ENCODE assay signal across 8 cellular contexts in genomic region chr10:59970396-59971368, GRCh38.
DNase-seq lines count a peak whose midpoint lies in the region; ATAC-seq and TF ChIP-seq lines count a peak whose summit lies in the region.

No MANE protein-coding gene starts in this region.

- TF ChIP-seq POLR2A in Peyer's patch (IDR thresholded peaks at IDR 0.05), result no peak

- H3K27me3 ChIP-seq in OCI-LY1 (ENCODE audit: insufficient read depth, low read length) (no peaks in the 10 kb centered on the region), Peyer's patch (no peaks in the 10 kb centered on the region), colonic mucosa (no peaks in the 10 kb centered on the region)

- TF ChIP-seq CTCF in OCI-LY1 (IDR thresholded peaks at IDR 0.05; ENCODE audit: low read length) (peak; percentile 56), Peyer's patch (IDR thresholded peaks at IDR 0.05) (no peak), colonic mucosa (IDR thresholded peaks at IDR 0.05) (no peak)

- H3K9ac ChIP-seq in OCI-LY1 (ENCODE audit: low read length) (peak overlapping the region; percentile 41; the same call in 1 of the 2 replicates), colonic mucosa (ENCODE audit: low read depth in 2 of 2, low read length in 2 of 2) (no peak overlapping the region)

- intact Hi-C loops in colonic mucosa (cut with DNase I), result no loop called here

- H3K9me3 ChIP-seq in OCI-LY1 (ENCODE audit: low read length) (no peaks in the 10 kb centered on the region), Peyer's patch (no peaks in the 10 kb centered on the region), colonic mucosa (no peaks in the 10 kb centered on the region)

- peak overlapping the region; percentile 30 for H3K4me2 ChIP-seq in OCI-LY1 (ENCODE audit: low read length)

- H3K36me3 ChIP-seq in OCI-LY1 (ENCODE audit: insufficient read depth, low read length), result no peaks in the 10 kb centered on the region
- H3K36me3 ChIP-seq in Peyer's patch, result no peaks in the 10 kb centered on the region
- H3K36me3 ChIP-seq in colonic mucosa, result no peaks in the 10 kb centered on the region

- H4K20me1 ChIP-seq in OCI-LY1 (ENCODE audit: insufficient read depth, low read length), result no peaks in the 10 kb centered on the region

- H3K27ac ChIP-seq in OCI-LY1 (ENCODE audit: low read depth, low read length, poor library complexity, severe bottlenecking), result peak overlapping the region; percentile 93
- no peak overlapping the region for H3K27ac ChIP-seq in Peyer's patch
- H3K27ac ChIP-seq in colonic mucosa, result no peak overlapping the region

- DNase-seq in DMS53 treated with DMSO at 0.1 percent for 48 hours (lab: John Stamatoyannopoulos, UW; ENCODE audit: unreplicated experiment) (peak; percentile 58), Peyer's patch (no peak), colonic mucosa (no peak)
- no peak for DNase-seq in stimulated activated CD4-positive, alpha-beta T cell treated with anti-CD3 and anti-CD28 coated beads, Interleukin-4, amount 100 ng/mL, for 24 hours

- peak overlapping the region; percentile 62; the same call in 1 of the 2 replicates for H2AFZ ChIP-seq in OCI-LY1 (ENCODE audit: low read length)

- no peaks in the 10 kb centered on the region for H3K79me2 ChIP-seq in OCI-LY1 (ENCODE audit: insufficient read depth, low read length)

- H3K4me1 ChIP-seq in OCI-LY1 (ENCODE audit: insufficient read depth, low read length, severe bottlenecking), result peaks cover 37% of the 10 kb centered on the region
- H3K4me1 ChIP-seq in Peyer's patch, result no peaks in the 10 kb centered on the region
- H3K4me1 ChIP-seq in colonic mucosa, result no peaks in the 10 kb centered on the region

- no peaks in the 10 kb centered on the region for H3K9me2 ChIP-seq in OCI-LY1 (ENCODE audit: low read depth, low read length)

- H3K4me3 ChIP-seq in OCI-LY1 (ENCODE audit: low read depth, low read length, poor library complexity, severe bottlenecking) (peak overlapping the region; percentile 1), Peyer's patch (no peak overlapping the region), colonic mucosa (no peak overlapping the region)

- peak; percentile 59 for ATAC-seq in GM19372 (IDR thresholded peaks at IDR 0.05; ENCODE audit: low read depth, unreplicated experiment)
- ATAC-seq in HG02973 (IDR thresholded peaks at IDR 0.05; ENCODE audit: unreplicated experiment), result peak; percentile 69
- no peak for ATAC-seq in GM18873 (IDR thresholded peaks at IDR 0.05; ENCODE audit: low FRiP score, unreplicated experiment)

- H3F3A ChIP-seq in OCI-LY1 (ENCODE audit: insufficient read depth, low read length), result no peaks in the 10 kb centered on the region
